Comparison of ENCODE assay signal across 27 cellular contexts in genomic region chr18:79956276-79956675, GRCh38. TPM values are rescaled to one million over a fixed set of nuclear protein-coding genes. Genes with fewer than 3 reads are reported as not detected.
DNase-seq lines count a peak whose midpoint lies in the region; ATAC-seq, FAIRE-seq and TF ChIP-seq lines count a peak whose summit lies in the region.
"Had no signal": no experiment of that assay in that cellular context is flagged by ENCODE, and none has a peak within 500 bp of the region (broad histone marks: within the 10 kb centered on the region; RNA-seq: fewer than 3 reads in every experiment).

No MANE protein-coding gene starts in this region.

- H3K27me3 ChIP-seq in CD4-positive, alpha-beta T cell (ENCODE audit: control insufficient read depth, insufficient read depth, low read length) = no peaks in the 10 kb centered on the region
- H3K27me3 ChIP-seq in K562 (ENCODE audit: control insufficient read depth in 2 of 2, insufficient read depth in 2 of 2, low read length in 2 of 2) = no peaks in the 10 kb centered on the region
- H3K27me3 ChIP-seq: SJCRH30 had no signal

- no TSS peak for BruUV-seq in K562 (replicated peaks; lab: Mats Ljungman, UMichigan)

- peaks cover 9 to 20% of the 10 kb centered on the region in 2 experiments; a peak in 4 of 5 replicates for H3K4me1 ChIP-seq in K562 (replicated peaks in 1 of 2; ENCODE audit: control insufficient read depth in 2 of 2, insufficient read depth in 2 of 2, low read length in 2 of 2)
- H3K4me1 ChIP-seq: A549, Caco-2 had no signal

- TF ChIP-seq EP300 in K562 (IDR thresholded peaks at IDR 0.05; ENCODE audit: low read length) = no peak

- peak; percentile 98 for FAIRE-seq in D721Med (lab: Jason Lieb, UNC)
- FAIRE-seq in K562 (lab: Jason Lieb, UNC) = no peak
- FAIRE-seq: A549, GM12891 had no signal

- POLR2A ChIA-PET in CD4-positive, alpha-beta T cell (lab: Charles Lee) = no interaction called here
- POLR2A ChIA-PET in K562 (lab: Yijun Ruan, JAX) = no interaction called here

- no peak overlapping the region for H3K27ac Mint-ChIP-seq in CD4-positive, alpha-beta T cell
- H3K27ac Mint-ChIP-seq: CD8-positive, alpha-beta T cell had no signal

- H3K9me1 ChIP-seq in K562 (ENCODE audit: control insufficient read depth, insufficient read depth, low read length) = no peaks in the 10 kb centered on the region

- CTCF ChIA-PET in CD4-positive, alpha-beta T cell (lab: Charles Lee) = no interaction called here
- CTCF ChIA-PET in K562 (lab: Yijun Ruan, JAX; ENCODE audit: low intra/inter-chr PET ratio) = no interaction called here

- 44% methylated on average over 2 of the region's 2 CpGs for WGBS in K562 (ENCODE audit: insufficient coverage, low coverage, missing lambda C conversion rate)

- TF ChIP-seq CTCF in CD4-positive, alpha-beta T cell (IDR thresholded peaks at IDR 0.05) = no peak
- TF ChIP-seq CTCF in D721Med (IDR thresholded peaks at IDR 0.05; ENCODE audit: insufficient read depth, missing control alignments) = no peak
- no peak for TF ChIP-seq CTCF in K562 (IDR thresholded peaks at IDR 0.05 in 2 of 3, conservative IDR thresholded peaks at IDR 0.05 in 1 of 3; ENCODE audit: insufficient read depth in 2 of 3, low read depth in 1 of 3, low read length in 3 of 3)

- H3K79me2 ChIP-seq in K562 (ENCODE audit: control insufficient read depth, insufficient read depth, low read length) = no peaks in the 10 kb centered on the region

- no peak for TF ChIP-seq POLR2A in K562 (conservative IDR thresholded peaks at IDR 0.05)

- H3K36me3 Mint-ChIP-seq in CD4-positive, alpha-beta T cell (ENCODE audit: low read depth) = no peaks in the 10 kb centered on the region
- H3K36me3 Mint-ChIP-seq: CD8-positive, alpha-beta T cell had no signal

- no peak for DNase-seq in CD4-positive, alpha-beta T cell
- DNase-seq in D721Med (ENCODE audit: insufficient read length, low spot score) = no peak
- no peak for DNase-seq in K562 (ENCODE audit: extremely low read depth in 1 of 4, low spot score in 3 of 4)
- DNase-seq in posterior vena cava (ENCODE audit: low spot score) = peak; percentile 19
- no peak for DNase-seq in NCI-H187 treated with DMSO at 0.1 percent for 48 hours (lab: John Stamatoyannopoulos, UW)
- no peak for DNase-seq in effector CD8-positive, alpha-beta T cell (lab: John Stamatoyannopoulos, UW)
- no peak for DNase-seq in NCI-H2227 treated with DMSO at 0.1 percent for 48 hours (lab: John Stamatoyannopoulos, UW)
- DNase-seq: C1 segment of cervical spinal cord; Caco-2; CD8-positive, alpha-beta T cell; DMS79 treated with DMSO at 0.1 percent for 48 hours; GF-D8; GM23248; H7; Karpas-422; NCI-H1092 treated with DMSO at 0.1 percent for 48 hours; NCI-H1436; NCI-H187; NCI-H2171 treated with DMSO at 0.1 percent for 48 hours; NCI-H524 treated with DMSO at 0.1 percent for 48 hours; NCI-H774; PC-3; SJCRH30 had no signal

- H3K27me3 Mint-ChIP-seq in CD4-positive, alpha-beta T cell = no peaks in the 10 kb centered on the region

- in situ Hi-C loops in K562 (cut with MboI) = no loop called here

- H4K20me1 ChIP-seq in K562 (replicated peaks; ENCODE audit: control insufficient read depth, insufficient read depth, low read length) = no peaks in the 10 kb centered on the region

- H3K4me2 ChIP-seq in K562 (ENCODE audit: insufficient read depth, low read length) = no peak overlapping the region
- H3K4me2 ChIP-seq: A549 had no signal

- no peak for TF ChIP-seq RAD21 in K562 (CRISPR knock-in tag; conservative IDR thresholded peaks at IDR 0.05 in 1 of 2, IDR thresholded peaks at IDR 0.05 in 1 of 2)

- no peak overlapping the region for H3K9ac ChIP-seq in K562 (ENCODE audit: insufficient read depth in 1 of 2, low read depth in 2 of 2, low read length in 2 of 2)
- H3K9ac ChIP-seq: GM23248 had no signal

- no peak overlapping the region for H2AFZ ChIP-seq in K562 (ENCODE audit: low read depth, low read length)
- H2AFZ ChIP-seq: GM23248 had no signal

- intact Hi-C loops in CD4-positive, alpha-beta T cell (cut with DNase I, micrococcal nuclease) = loop anchor here in 1 of 2 experiments (10.0 kb wide), 1 partner anchor 891 kb away; the partner anchor contains the start of gene ATP9B
- intact Hi-C loops in K562 (cut with micrococcal nuclease) (no loop called here), posterior vena cava (cut with DNase I) (loop anchor here in 1 of 2 donors (10.0 kb wide), 1 partner anchor 79 kb away; the partner anchor contains the start of gene RBFA)

- ATAC-seq in CD4-positive, alpha-beta T cell (ENCODE audit: poor library complexity) = no peak
- ATAC-seq in K562 (no peak), GM19395 (IDR thresholded peaks at IDR 0.05; ENCODE audit: unreplicated experiment) (no peak)
- ATAC-seq: A549; CD8-positive, alpha-beta T cell; PC-3; Right ventricle myocardium inferior had no signal

- H3K9me3 ChIP-seq in CD4-positive, alpha-beta T cell (ENCODE audit: control insufficient read depth, low read length) = no peaks in the 10 kb centered on the region
- H3K9me3 ChIP-seq in K562 (replicated peaks; ENCODE audit: control insufficient read depth, insufficient read depth, low read depth, low read length) = no peaks in the 10 kb centered on the region
- H3K9me3 ChIP-seq: A549, Caco-2, SJCRH30 had no signal

- no peaks in the 10 kb centered on the region for H3K9me3 Mint-ChIP-seq in CD4-positive, alpha-beta T cell
- H3K9me3 Mint-ChIP-seq: CD8-positive, alpha-beta T cell had no signal

- no peaks in the 10 kb centered on the region for H3K36me3 ChIP-seq in K562 (ENCODE audit: control insufficient read depth, insufficient read depth, low read length)
- H3K36me3 ChIP-seq: SJCRH30 had no signal

- no peak overlapping the region for H3K27ac ChIP-seq in CD4-positive, alpha-beta T cell (ENCODE audit: low read depth, low read length)
- H3K27ac ChIP-seq in K562 (ENCODE audit: extremely low read depth, low read depth, low read length) = no peak overlapping the region
- H3K27ac ChIP-seq: A549, GM23248, SJCRH30 had no signal

- no peak overlapping the region for H3K4me3 ChIP-seq in K562
- H3K4me3 ChIP-seq: A549, GM23248, SJCRH30 had no signal

- H3K4me1 Mint-ChIP-seq in CD4-positive, alpha-beta T cell (ENCODE audit: low read depth) = peaks cover 16% of the 10 kb centered on the region

- peak overlapping the region; percentile 27 for H3K4me3 Mint-ChIP-seq in CD4-positive, alpha-beta T cell
- H3K4me3 Mint-ChIP-seq: CD8-positive, alpha-beta T cell had no signal

RNA-seq across cellular contexts. Expression of gene SLC66A2, which starts 4.8 kb away (rescaled TPM):
- 10 to 100 TPM; 44.5 to 44.8 TPM for total RNA-seq in CD4-positive, alpha-beta T cell
- total RNA-seq in K562 (2011; cell fraction: chromatin; rRNA removed; ENCODE audit: low replicate concordance) = 7.5 and 14.8 TPM in 2 replicates
- total RNA-seq in K562 (2011; cell fraction: nucleolus; rRNA removed) = 18.7 and 18.8 TPM in 2 replicates
- 9.4 and 11.6 TPM in 2 replicates for total RNA-seq in K562 (2011; cell fraction: nucleoplasm; rRNA removed)
- total RNA-seq in K562 (2014; rRNA removed) = 12.9 and 17.2 TPM in 2 replicates
- 1.1 and 1.9 TPM in 2 replicates for total RNA-seq in K562 (2014; rRNA removed; fragmentation: Illumina TruSeq; extraction: Trizol)
- total RNA-seq in K562 (2015; rRNA removed; fragmentation: Illumina TruSeq; extraction: Trizol) = 6.1 and 6.5 TPM in 2 replicates
- total RNA-seq in K562 (2021) = 17.2 and 17.5 TPM in 2 replicates
- polyA plus RNA-seq in K562 (2011; rRNA removed) = 5.3 and 5.6 TPM in 2 replicates
- 8.8 and 27.2 TPM in 2 replicates for polyA plus RNA-seq in K562 (2011; cell fraction: cytosol; rRNA removed)
- polyA plus RNA-seq in K562 (2011; cell fraction: nucleus; rRNA removed) = 7.4 and 16.2 TPM in 2 replicates
- polyA plus RNA-seq in K562 (2012) = 9.1 and 10.4 TPM in 2 replicates
- 3.3 and 8.6 TPM in 2 replicates for polyA plus RNA-seq in K562 (2014; fragmentation: Illumina TruSeq; extraction: Trizol)
- under 1 TPM; 0.25 to 0.38 TPM for polyA plus RNA-seq in K562 (2014; fragmentation: Nextera tagmentation; extraction: Ambion mirVana)
- 12.7 and 17.7 TPM in 2 replicates for polyA plus RNA-seq in K562 (2014; rRNA removed)
- 1.6 and 3.7 TPM in 2 replicates for polyA minus RNA-seq in K562 (2011; rRNA and poly(A)+ RNA removed)
- 5.3 and 6.8 TPM in 2 replicates for polyA minus RNA-seq in K562 (2011; cell fraction: cytosol; rRNA and poly(A)+ RNA removed)
- 3.9 and 4.6 TPM in 2 replicates for polyA minus RNA-seq in K562 (2011; cell fraction: nucleus; rRNA and poly(A)+ RNA removed)
- 10 to 100 TPM; 32.0 to 36.8 TPM for total RNA-seq in posterior vena cava

RNA-seq across cellular contexts. Expression of gene HSBP1L1, which starts 8.2 kb away (rescaled TPM):
- 10 to 100 TPM; 42.6 to 42.7 TPM for total RNA-seq in CD4-positive, alpha-beta T cell
- not detected in 2 replicates for total RNA-seq in K562 (2011; cell fraction: chromatin; rRNA removed; ENCODE audit: low replicate concordance)
- total RNA-seq in K562 (2011; cell fraction: nucleolus; rRNA removed) = not detected in 2 replicates
- not detected in 2 replicates for total RNA-seq in K562 (2011; cell fraction: nucleoplasm; rRNA removed)
- not detected in 2 replicates for total RNA-seq in K562 (2014; rRNA removed)
- total RNA-seq in K562 (2014; rRNA removed; fragmentation: Illumina TruSeq; extraction: Trizol) = not detected in 2 replicates
- total RNA-seq in K562 (2015; rRNA removed; fragmentation: Illumina TruSeq; extraction: Trizol) = not detected in 2 replicates
- total RNA-seq in K562 (2021) = not detected in 2 replicates
- polyA plus RNA-seq in K562 (2011; rRNA removed) = not detected in 2 replicates
- polyA plus RNA-seq in K562 (2011; cell fraction: cytosol; rRNA removed) = not detected in 2 replicates
- not detected in 2 replicates for polyA plus RNA-seq in K562 (2011; cell fraction: nucleus; rRNA removed)
- polyA plus RNA-seq in K562 (2012) = 0.91 and 1.2 TPM in 2 replicates
- not detected in 2 replicates for polyA plus RNA-seq in K562 (2014; fragmentation: Illumina TruSeq; extraction: Trizol)
- under 1 TPM; 0.24 to 0.36 TPM for polyA plus RNA-seq in K562 (2014; fragmentation: Nextera tagmentation; extraction: Ambion mirVana)
- polyA plus RNA-seq in K562 (2014; rRNA removed) = not detected in 2 replicates
- polyA minus RNA-seq in K562 (2011; rRNA and poly(A)+ RNA removed) = not detected in 2 replicates
- not detected in 2 replicates for polyA minus RNA-seq in K562 (2011; cell fraction: cytosol; rRNA and poly(A)+ RNA removed)
- polyA minus RNA-seq in K562 (2011; cell fraction: nucleus; rRNA and poly(A)+ RNA removed) = not detected in 2 replicates
- 1 to 10 TPM; 3.9 to 5.9 TPM for total RNA-seq in posterior vena cava
- total RNA-seq: SJCRH30 had no signal

RNA-seq across cellular contexts. Expression of gene TXNL4A, which starts 32.1 kb away (rescaled TPM):
- total RNA-seq in CD4-positive, alpha-beta T cell = 10 to 100 TPM; 55.0 to 55.7 TPM
- 25.7 and 39.5 TPM in 2 replicates for total RNA-seq in K562 (2011; cell fraction: chromatin; rRNA removed; ENCODE audit: low replicate concordance)
- total RNA-seq in K562 (2011; cell fraction: nucleolus; rRNA removed) = 17.0 and 20.5 TPM in 2 replicates
- 29.1 and 53.2 TPM in 2 replicates for total RNA-seq in K562 (2011; cell fraction: nucleoplasm; rRNA removed)
- total RNA-seq in K562 (2014; rRNA removed) (68.7 and 78.9 TPM in 2 replicates), K562 (2014; rRNA removed; fragmentation: Illumina TruSeq; extraction: Trizol) (85.5 and 87.5 TPM in 2 replicates), K562 (2015; rRNA removed; fragmentation: Illumina TruSeq; extraction: Trizol) (86.1 and 98.0 TPM in 2 replicates), K562 (2021) (132 and 139 TPM in 2 replicates), posterior vena cava (10 to 100 TPM; 65.8 to 79.0 TPM)
- polyA plus RNA-seq in K562 (2011; rRNA removed) (105 and 124 TPM in 2 replicates), K562 (2014; fragmentation: Illumina TruSeq; extraction: Trizol) (46.5 and 49.6 TPM in 2 replicates), K562 (2014; fragmentation: Nextera tagmentation; extraction: Ambion mirVana) (10 to 100 TPM; 27.0 to 51.2 TPM), K562 (2014; rRNA removed) (92.3 and 98.7 TPM in 2 replicates)
- polyA plus RNA-seq in K562 (2011; cell fraction: cytosol; rRNA removed) = 110 and 120 TPM in 2 replicates
- 47.8 and 53.9 TPM in 2 replicates for polyA plus RNA-seq in K562 (2011; cell fraction: nucleus; rRNA removed)
- polyA plus RNA-seq in K562 (2012) = 78.8 and 97.0 TPM in 2 replicates
- 41.9 and 67.5 TPM in 2 replicates for polyA minus RNA-seq in K562 (2011; rRNA and poly(A)+ RNA removed)
- polyA minus RNA-seq in K562 (2011; cell fraction: cytosol; rRNA and poly(A)+ RNA removed) = 50.7 and 54.0 TPM in 2 replicates
- 5.0 and 14.0 TPM in 2 replicates for polyA minus RNA-seq in K562 (2011; cell fraction: nucleus; rRNA and poly(A)+ RNA removed)

Comparison
In these comparisons a context has a peak if more than half of its experiments do, and no peak if none do; other contexts are left out.
1. RNA of gene HSBP1L1, which starts 8.2 kb away (total RNA-seq): 42.6 to 42.7 TPM in CD4-positive, alpha-beta T cell; 3.9 to 5.9 TPM in posterior vena cava and not detected in K562; every median in the first group is over 4 times any median in the second.